ENCODE assay signal across 10 cellular contexts in genomic region chr1:214009613-214010550, GRCh38.
"Had no signal": no experiment of that assay in that cellular context is flagged by ENCODE, and none has a peak within 500 bp of the region (broad histone marks: within the 10 kb centered on the region; RNA-seq: fewer than 3 reads in every experiment).

No MANE protein-coding gene starts in this region.

- H3K27ac ChIP-seq: parathyroid adenoma had no signal

- H3K9me3 Mint-ChIP-seq: activated B cell treated with CpG ODN at 0.5 μM for 24 hours; activated naive CD4-positive, alpha-beta T cell treated with anti-CD3 and anti-CD28 coated beads, Interleukin-2, amount 50 U/mL, for 24 hours; dendritic cell treated with granulocyte-macrophage colony-stimulating factor and Interleukin-4, amounts not matched to agents 40 ng/mL and 50 ng/mL, for 4 days; T-helper 1 cell treated with Interleukin-12 subunit alpha and Interleukin-12 subunit beta and Interleukin-4 antibody, amounts not matched to agents 30 μg/mL and 1 μg/mL, for 36 hours had no signal

- H3K36me3 Mint-ChIP-seq: activated naive CD4-positive, alpha-beta T cell treated with anti-CD3 and anti-CD28 coated beads, Interleukin-2, amount 50 U/mL, for 24 hours; stimulated activated effector memory CD8-positive, alpha-beta T cell treated with anti-CD3 and anti-CD28 coated beads, Interleukin-12 subunit alpha, Interleukin-12 subunit beta, amount 100 ng/mL, for 72 hours had no signal

- H3K4me3 Mint-ChIP-seq: activated B cell treated with CpG ODN at 0.5 μM for 24 hours; activated naive CD4-positive, alpha-beta T cell treated with anti-CD3 and anti-CD28 coated beads, Interleukin-2, amount 50 U/mL, for 24 hours; dendritic cell treated with granulocyte-macrophage colony-stimulating factor and Interleukin-4, amounts not matched to agents 40 ng/mL and 50 ng/mL, for 4 days; stimulated activated effector memory CD8-positive, alpha-beta T cell treated with anti-CD3 and anti-CD28 coated beads, Interleukin-12 subunit alpha, Interleukin-12 subunit beta, amount 100 ng/mL, for 72 hours; T-helper 1 cell treated with Interleukin-12 subunit alpha and Interleukin-12 subunit beta and Interleukin-4 antibody, amounts not matched to agents 30 μg/mL and 1 μg/mL, for 36 hours had no signal

- ATAC-seq: stimulated activated effector memory CD8-positive, alpha-beta T cell treated with anti-CD3 and anti-CD28 coated beads, Interleukin-12 subunit alpha, Interleukin-12 subunit beta, amount 100 ng/mL, for 72 hours had no signal

- DNase-seq: activated B cell treated with CpG ODN at 0.5 μM for 24 hours; activated CD4-positive, alpha-beta T cell treated with anti-CD3 and anti-CD28 coated beads, Interleukin-2, amount 50 U/mL, for 1 hour; islet precursor cell; small intestine; trophoblast cell had no signal

- H3K27me3 Mint-ChIP-seq: activated naive CD4-positive, alpha-beta T cell treated with anti-CD3 and anti-CD28 coated beads, Interleukin-2, amount 50 U/mL, for 24 hours had no signal

- H3K27ac Mint-ChIP-seq: activated B cell treated with CpG ODN at 0.5 μM for 24 hours; activated naive CD4-positive, alpha-beta T cell treated with anti-CD3 and anti-CD28 coated beads, Interleukin-2, amount 50 U/mL, for 24 hours; dendritic cell treated with granulocyte-macrophage colony-stimulating factor and Interleukin-4, amounts not matched to agents 40 ng/mL and 50 ng/mL, for 4 days; stimulated activated effector memory CD8-positive, alpha-beta T cell treated with anti-CD3 and anti-CD28 coated beads, Interleukin-12 subunit alpha, Interleukin-12 subunit beta, amount 100 ng/mL, for 72 hours; T-helper 1 cell treated with Interleukin-12 subunit alpha and Interleukin-12 subunit beta and Interleukin-4 antibody, amounts not matched to agents 30 μg/mL and 1 μg/mL, for 36 hours had no signal

- H3K4me1 Mint-ChIP-seq: activated B cell treated with CpG ODN at 0.5 μM for 24 hours; activated naive CD4-positive, alpha-beta T cell treated with anti-CD3 and anti-CD28 coated beads, Interleukin-2, amount 50 U/mL, for 24 hours; stimulated activated effector memory CD8-positive, alpha-beta T cell treated with anti-CD3 and anti-CD28 coated beads, Interleukin-12 subunit alpha, Interleukin-12 subunit beta, amount 100 ng/mL, for 72 hours had no signal

- H3K4me1 ChIP-seq: parathyroid adenoma had no signal
